1 cellular context compared by ENCODE assay signal in the genomic region with DNA sequence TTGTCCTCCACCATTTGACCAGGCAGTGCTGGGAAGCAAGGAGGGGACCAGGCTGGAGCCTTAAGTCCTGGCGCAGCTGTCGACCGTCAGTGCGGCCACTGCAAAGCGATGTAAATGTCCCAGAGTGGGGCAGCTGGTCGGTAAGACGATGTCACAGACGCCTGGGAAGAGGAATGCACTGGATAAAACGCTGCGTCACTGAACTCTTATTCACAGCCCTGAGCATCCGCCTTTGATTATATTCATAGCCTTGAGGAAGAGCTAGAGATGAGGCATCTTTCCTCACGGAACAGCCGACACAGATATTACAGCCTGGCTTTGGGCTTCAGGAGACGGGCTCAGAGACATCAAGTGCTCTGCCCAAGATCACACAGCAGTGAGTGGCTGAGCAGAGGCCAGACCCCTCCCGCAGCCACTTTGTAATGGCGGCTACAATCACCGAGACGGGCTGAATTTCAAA.
A peak's percentile ranks its signal among the peaks of the same experiment; 100 is the strongest.
TF ChIP-seq lines count a peak whose summit lies in the region.

No MANE protein-coding gene starts in this region.

TF ChIP-seq in K562, 482 proteins besides CTCF, POLR2A, EP300 and RAD21 (continued from another document):
- TF ChIP-seq TOE1 (IDR thresholded peaks at IDR 0.05; ENCODE audit: borderline replicate concordance) (no peak), TOE1 (CRISPR knock-in tag; IDR thresholded peaks at IDR 0.05; ENCODE audit: borderline replicate concordance, low read depth) (no peak), MCM7 (IDR thresholded peaks at IDR 0.05) (no peak), ZNF444 (CRISPR knock-in tag; IDR thresholded peaks at IDR 0.05) (no peak), ZNF561 (CRISPR knock-in tag; conservative IDR thresholded peaks at IDR 0.05) (no peak), RNF219 (CRISPR knock-in tag; IDR thresholded peaks at IDR 0.05) (no peak), GABPA (tag; conservative IDR thresholded peaks at IDR 0.05; ENCODE audit: low read depth) (no peak), ZC3H4 (CRISPR knock-in tag; IDR thresholded peaks at IDR 0.05; ENCODE audit: borderline replicate concordance) (no peak), MAFF (IDR thresholded peaks at IDR 0.05; ENCODE audit: low read length) (no peak), PCBP2 (IDR thresholded peaks at IDR 0.05; ENCODE audit: low read depth, low read length, poor library complexity, severe bottlenecking) (no peak), ZNF146 (CRISPR knock-in tag; IDR thresholded peaks at IDR 0.05; ENCODE audit: unreplicated experiment) (no peak), FOXJ3 (CRISPR knock-in tag; IDR thresholded peaks at IDR 0.05) (no peak), ZNF280B (CRISPR knock-in tag; IDR thresholded peaks at IDR 0.05) (no peak), ZNF217 (CRISPR knock-in tag; IDR thresholded peaks at IDR 0.05) (no peak), ZNF133 (CRISPR knock-in tag; IDR thresholded peaks at IDR 0.05) (no peak), ZBTB17 (CRISPR knock-in tag; IDR thresholded peaks at IDR 0.05) (no peak), YY1 (IDR thresholded peaks at IDR 0.05; ENCODE audit: borderline replicate concordance in 1 of 3, control insufficient read depth in 1 of 3, extremely low read depth in 1 of 3, insufficient read depth in 3 of 3, insufficient read length in 1 of 3, insufficient replicate concordance in 2 of 3, low read depth in 1 of 3, low read length in 2 of 3) (peak in 1 of 3 experiments; percentile 17), BCOR (IDR thresholded peaks at IDR 0.05) (peak; percentile 71), RCOR1 (IDR thresholded peaks at IDR 0.05; ENCODE audit: borderline replicate concordance in 1 of 2, low read depth in 2 of 2, low read length in 2 of 2) (peak in 1 of 2 experiments; percentile 58; a peak in 2 of 4 replicates), NR3C1 (CRISPR knock-in tag; IDR thresholded peaks at IDR 0.05) (no peak), NCOA6 (IDR thresholded peaks at IDR 0.05) (no peak), RBM25 (IDR thresholded peaks at IDR 0.05; ENCODE audit: low read depth, low read length, severe bottlenecking) (peak; percentile 89), HDAC2 (IDR thresholded peaks at IDR 0.05) (no peak), KLF6 (CRISPR knock-in tag; IDR thresholded peaks at IDR 0.05; ENCODE audit: borderline replicate concordance) (no peak), SNIP1 (IDR thresholded peaks at IDR 0.05; ENCODE audit: low read depth) (no peak), TCF7L2 (IDR thresholded peaks at IDR 0.05; ENCODE audit: low read depth, low read length) (no peak), ZNF134 (CRISPR knock-in tag; conservative IDR thresholded peaks at IDR 0.05) (no peak), NFIX (CRISPR knock-in tag; IDR thresholded peaks at IDR 0.05; ENCODE audit: low read depth) (no peak), KDM1A (IDR thresholded peaks at IDR 0.05) (peak in 1 of 2 experiments; percentile 65; a peak in 2 of 4 replicates), MCM2 (IDR thresholded peaks at IDR 0.05; ENCODE audit: low read depth) (no peak), BACH1 (tag; IDR thresholded peaks at IDR 0.05) (no peak)
- TF ChIP-seq, protein P1, sequence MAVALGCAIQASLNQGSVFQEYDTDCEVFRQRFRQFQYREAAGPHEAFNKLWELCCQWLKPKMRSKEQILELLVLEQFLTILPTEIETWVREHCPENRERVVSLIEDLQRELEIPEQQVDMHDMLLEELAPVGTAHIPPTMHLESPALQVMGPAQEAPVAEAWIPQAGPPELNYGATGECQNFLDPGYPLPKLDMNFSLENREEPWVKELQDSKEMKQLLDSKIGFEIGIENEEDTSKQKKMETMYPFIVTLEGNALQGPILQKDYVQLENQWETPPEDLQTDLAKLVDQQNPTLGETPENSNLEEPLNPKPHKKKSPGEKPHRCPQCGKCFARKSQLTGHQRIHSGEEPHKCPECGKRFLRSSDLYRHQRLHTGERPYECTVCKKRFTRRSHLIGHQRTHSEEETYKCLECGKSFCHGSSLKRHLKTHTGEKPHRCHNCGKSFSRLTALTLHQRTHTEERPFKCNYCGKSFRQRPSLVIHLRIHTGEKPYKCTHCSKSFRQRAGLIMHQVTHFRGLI (CRISPR knock-in tag; IDR thresholded peaks at IDR 0.05), result no peak
- TF ChIP-seq, protein P2, sequence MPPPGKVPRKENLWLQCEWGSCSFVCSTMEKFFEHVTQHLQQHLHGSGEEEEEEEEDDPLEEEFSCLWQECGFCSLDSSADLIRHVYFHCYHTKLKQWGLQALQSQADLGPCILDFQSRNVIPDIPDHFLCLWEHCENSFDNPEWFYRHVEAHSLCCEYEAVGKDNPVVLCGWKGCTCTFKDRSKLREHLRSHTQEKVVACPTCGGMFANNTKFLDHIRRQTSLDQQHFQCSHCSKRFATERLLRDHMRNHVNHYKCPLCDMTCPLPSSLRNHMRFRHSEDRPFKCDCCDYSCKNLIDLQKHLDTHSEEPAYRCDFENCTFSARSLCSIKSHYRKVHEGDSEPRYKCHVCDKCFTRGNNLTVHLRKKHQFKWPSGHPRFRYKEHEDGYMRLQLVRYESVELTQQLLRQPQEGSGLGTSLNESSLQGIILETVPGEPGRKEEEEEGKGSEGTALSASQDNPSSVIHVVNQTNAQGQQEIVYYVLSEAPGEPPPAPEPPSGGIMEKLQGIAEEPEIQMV (tag; conservative IDR thresholded peaks at IDR 0.05; ENCODE audit: low read depth), result no peak
- TF ChIP-seq, protein P3, sequence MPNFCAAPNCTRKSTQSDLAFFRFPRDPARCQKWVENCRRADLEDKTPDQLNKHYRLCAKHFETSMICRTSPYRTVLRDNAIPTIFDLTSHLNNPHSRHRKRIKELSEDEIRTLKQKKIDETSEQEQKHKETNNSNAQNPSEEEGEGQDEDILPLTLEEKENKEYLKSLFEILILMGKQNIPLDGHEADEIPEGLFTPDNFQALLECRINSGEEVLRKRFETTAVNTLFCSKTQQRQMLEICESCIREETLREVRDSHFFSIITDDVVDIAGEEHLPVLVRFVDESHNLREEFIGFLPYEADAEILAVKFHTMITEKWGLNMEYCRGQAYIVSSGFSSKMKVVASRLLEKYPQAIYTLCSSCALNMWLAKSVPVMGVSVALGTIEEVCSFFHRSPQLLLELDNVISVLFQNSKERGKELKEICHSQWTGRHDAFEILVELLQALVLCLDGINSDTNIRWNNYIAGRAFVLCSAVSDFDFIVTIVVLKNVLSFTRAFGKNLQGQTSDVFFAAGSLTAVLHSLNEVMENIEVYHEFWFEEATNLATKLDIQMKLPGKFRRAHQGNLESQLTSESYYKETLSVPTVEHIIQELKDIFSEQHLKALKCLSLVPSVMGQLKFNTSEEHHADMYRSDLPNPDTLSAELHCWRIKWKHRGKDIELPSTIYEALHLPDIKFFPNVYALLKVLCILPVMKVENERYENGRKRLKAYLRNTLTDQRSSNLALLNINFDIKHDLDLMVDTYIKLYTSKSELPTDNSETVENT (CRISPR knock-in tag; IDR thresholded peaks at IDR 0.05), result no peak
